Comparison of ENCODE assay signal across 13 cellular contexts in genomic region chr19:40366697-40367561, GRCh38. TPM values are rescaled to one million over a fixed set of nuclear protein-coding genes. Genes with fewer than 3 reads are reported as not detected.
DNase-seq lines count a peak whose midpoint lies in the region; ATAC-seq, FAIRE-seq and TF ChIP-seq lines count a peak whose summit lies in the region.
"Had no signal": no experiment of that assay in that cellular context is flagged by ENCODE, and none has a peak within 500 bp of the region (broad histone marks: within the 10 kb centered on the region; RNA-seq: fewer than 3 reads in every experiment).

No MANE protein-coding gene starts in this region.

- POLR2A ChIA-PET in A549 (lab: Yijun Ruan, JAX): interaction anchor here (0.6 to 2.3 kb wide), 2 partner anchors 59 to 276 kb away, joined by 3 to 7 read pairs; partner anchors contain the start of genes SERTAD1 and ZNF780A

- TF ChIP-seq POLR2A in A549 (IDR thresholded peaks at IDR 0.05; ENCODE audit: low read length) (no peak), ovary (IDR thresholded peaks at IDR 0.05) (no peak)

- ATAC-seq in A549: peak; percentile 17 to 52; a peak in 4 of 6 replicates
- no peak for ATAC-seq in HG02840 (IDR thresholded peaks at IDR 0.05; ENCODE audit: low FRiP score, unreplicated experiment)
- ATAC-seq in activated CD4-positive, CD25-positive, alpha-beta regulatory T cell treated with anti-CD3 and anti-CD28 coated beads, Interleukin-2, amount 50 U/mL, for 24 hours: no peak
- ATAC-seq: GM12878 had no signal

- H3K27me3 ChIP-seq in mesendoderm (ENCODE audit: insufficient read depth, low read length, poor library complexity): no peaks in the 10 kb centered on the region
- H3K27me3 ChIP-seq in ovary: no peaks in the 10 kb centered on the region
- H3K27me3 ChIP-seq: BLaER1 had no signal

- TF ChIP-seq CTCF in A549 (IDR thresholded peaks at IDR 0.05) (no peak), ovary (IDR thresholded peaks at IDR 0.05) (no peak)

- H3K4ac ChIP-seq in mesendoderm (ENCODE audit: low read depth, low read length): no peak overlapping the region

- H4K8ac ChIP-seq in mesendoderm (ENCODE audit: low read depth, low read length): no peak overlapping the region

- H3K9me3 ChIP-seq in A549: no peaks in the 10 kb centered on the region
- no peaks in the 10 kb centered on the region for H3K9me3 ChIP-seq in ovary
- H3K9me3 ChIP-seq: BLaER1 had no signal

- H3K79me1 ChIP-seq in mesendoderm (ENCODE audit: low read length): peaks cover 2% of the 10 kb centered on the region

- H3K36me3 ChIP-seq in mesendoderm (ENCODE audit: control insufficient read depth, insufficient read depth, low read length) (peaks cover 3% of the 10 kb centered on the region), ovary (no peaks in the 10 kb centered on the region)

- H3K4me1 ChIP-seq in A549 (peaks cover 16% of the 10 kb centered on the region), mesendoderm (ENCODE audit: control insufficient read depth, low read depth, low read length) (peaks cover 3% of the 10 kb centered on the region), ovary (ENCODE audit: insufficient read depth) (peaks cover 7% of the 10 kb centered on the region)

- H3K79me2 ChIP-seq in mesendoderm (ENCODE audit: control insufficient read depth, insufficient read depth, low read length): no peaks in the 10 kb centered on the region

- no peak overlapping the region for H4K5ac ChIP-seq in mesendoderm (ENCODE audit: low read length)

- TF ChIP-seq RAD21 in A549 (conservative IDR thresholded peaks at IDR 0.05 in 1 of 2, IDR thresholded peaks at IDR 0.05 in 1 of 2): no peak

- H3K4me3 ChIP-seq in A549 (no peak overlapping the region), mesendoderm (ENCODE audit: low read length) (no peak overlapping the region), ovary (no peak overlapping the region)
- H3K4me3 ChIP-seq: BLaER1, GM12878 had no signal

- CTCF ChIA-PET in A549 (lab: Yijun Ruan, JAX): interaction anchor here (0.7 to 5.5 kb wide), 9 partner anchors 10 to 227 kb away, joined by 3 to 36 read pairs (median 7); no protein-coding TSS in a partner anchor

- 82% methylated on average over 27 of the region's 27 CpGs for WGBS in A549 (ENCODE audit: missing lambda C conversion rate)
- WGBS in mesendoderm (ENCODE audit: extremely low coverage, insufficient coverage, low lambda C conversion rate): no CpG with 5 or more reads among the region's 27 CpGs
- WGBS in ovary, 3 donors: 72 to 75% (median 75%) methylated on average over 26 to 27 of the region's 27 CpGs

- H2BK120ac ChIP-seq in mesendoderm (ENCODE audit: low read depth, low read length): no peak overlapping the region

- peak in 1 of 2 experiments; percentile 71 for DNase-seq in A549 (ENCODE audit: low read depth in 1 of 2, low spot score in 1 of 2)
- DNase-seq in NCI-H1417 (lab: John Stamatoyannopoulos, UW): peak in 2 of 3 experiments; percentile 76 to 87
- peak; percentile 90 for DNase-seq in mesendoderm
- no peak for DNase-seq in ovary
- no peak for DNase-seq in DMS 273 treated with DMSO at 0.1 percent for 48 hours (lab: John Stamatoyannopoulos, UW)
- DNase-seq: effector CD4-positive, alpha-beta T cell; kidney glomerular epithelial cell; NCI-H2081 treated with DMSO at 0.1 percent for 48 hours had no signal

- H3K23ac ChIP-seq in mesendoderm (ENCODE audit: low read length): no peak overlapping the region

- H3K9ac ChIP-seq in mesendoderm (ENCODE audit: low read length): peak overlapping the region; percentile 85
- H3K9ac ChIP-seq: BLaER1 had no signal

- H2BK15ac ChIP-seq in mesendoderm (replicated peaks; ENCODE audit: low read depth): no peak overlapping the region

- no peak overlapping the region for H3K18ac ChIP-seq in mesendoderm (ENCODE audit: low read length)

- FAIRE-seq in A549 (lab: Jason Lieb, UNC): no peak
- FAIRE-seq: GM12878 had no signal

- TF ChIP-seq EP300 in A549 (IDR thresholded peaks at IDR 0.05) (no peak), ovary (IDR thresholded peaks at IDR 0.05) (no peak)

- peak overlapping the region in 1 of 2 experiments; percentile 78; a peak in 4 of 6 replicates for H3K27ac ChIP-seq in A549
- peak overlapping the region; percentile 60 for H3K27ac ChIP-seq in cingulate gyrus (ENCODE audit: low read depth, low read length)
- H3K27ac ChIP-seq in mesendoderm (ENCODE audit: low read depth, low read length): peak overlapping the region; percentile 34
- no peak overlapping the region for H3K27ac ChIP-seq in ovary
- H3K27ac ChIP-seq: BLaER1 had no signal

- no peak overlapping the region for H2AK5ac ChIP-seq in mesendoderm (ENCODE audit: low read length)

- intact Hi-C loops in ovary (cut with DNase I): no loop called here

- H3K4me2 ChIP-seq in A549 (peak overlapping the region; percentile 56; the same call in 2 of the 3 replicates), mesendoderm (ENCODE audit: low read length) (peak overlapping the region; percentile 93)
- H3K4me2 ChIP-seq: BLaER1 had no signal

- no peak overlapping the region for H2BK5ac ChIP-seq in mesendoderm (ENCODE audit: low read length)

- H3K56ac ChIP-seq in mesendoderm (ENCODE audit: low read length): peak overlapping the region; percentile 92

TF ChIP-seq in A549, 52 proteins besides CTCF, POLR2A, EP300 and RAD21 (continues in another document):
- TF ChIP-seq TFCP2L1 (CRISPR knock-in tag; IDR thresholded peaks at IDR 0.05) (no peak), ESRRA (IDR thresholded peaks at IDR 0.05; ENCODE audit: borderline replicate concordance, low read length) (no peak), RFX5 (IDR thresholded peaks at IDR 0.05) (peak; percentile 90), EHF (CRISPR knock-in tag; IDR thresholded peaks at IDR 0.05) (no peak), ZSCAN20 (CRISPR knock-in tag; IDR thresholded peaks at IDR 0.05) (no peak), HES2 (IDR thresholded peaks at IDR 0.05) (no peak), ZFP36 (IDR thresholded peaks at IDR 0.05; ENCODE audit: borderline replicate concordance, partially characterized antibody) (no peak), MYC (IDR thresholded peaks at IDR 0.05; ENCODE audit: borderline replicate concordance, low read length) (no peak), MAFK (IDR thresholded peaks at IDR 0.05; ENCODE audit: partially characterized antibody) (peak; percentile 96), GATA3 (IDR thresholded peaks at IDR 0.05; ENCODE audit: borderline replicate concordance) (no peak), MAZ (IDR thresholded peaks at IDR 0.05; ENCODE audit: borderline replicate concordance, low read depth, low read length) (no peak)

RNA-seq across cellular contexts. Expression of gene PLD3, which starts 18.4 kb away (rescaled TPM):
- polyA plus RNA-seq in A549 (2011; rRNA removed) (290 and 350 TPM in 2 replicates), A549 (2017; fragmentation: RNase III; extraction: RNeasy Plus Mini Kit Qiagen cat#74134 plus additional on column Dnase treatment) (215 to 283 TPM (median 265 TPM) in 3 replicates), ovary (100 to 1,000 TPM; 120 to 200 TPM)
- polyA plus RNA-seq in A549 (2012; cell fraction: cytosol; rRNA removed): 322 and 419 TPM in 2 replicates
- 632 and 811 TPM in 2 replicates for polyA plus RNA-seq in A549 (2012; cell fraction: nucleus; rRNA removed)
- 244 and 264 TPM in 2 replicates for polyA minus RNA-seq in A549 (2011; rRNA and poly(A)+ RNA removed)
- polyA plus RNA-seq in mesendoderm (2013, experiment 1 of 2): 130 TPM
- polyA plus RNA-seq in mesendoderm (2013, experiment 2 of 2): 129 TPM
- total RNA-seq in ovary: 100 to 1,000 TPM; 173 to 301 (median 220) TPM

RNA-seq across cellular contexts. Expression of gene C19orf47, which starts 18.7 kb away (rescaled TPM):
- 32.8 and 39.8 TPM in 2 replicates for polyA plus RNA-seq in A549 (2011; rRNA removed)
- 46.5 and 51.8 TPM in 2 replicates for polyA plus RNA-seq in A549 (2012; cell fraction: cytosol; rRNA removed)
- 39.7 and 43.7 TPM in 2 replicates for polyA plus RNA-seq in A549 (2012; cell fraction: nucleus; rRNA removed)
- polyA plus RNA-seq in A549 (2017; fragmentation: RNase III; extraction: RNeasy Plus Mini Kit Qiagen cat#74134 plus additional on column Dnase treatment): 22.1 to 25.7 TPM (median 25.2 TPM) in 3 replicates
- polyA minus RNA-seq in A549 (2011; rRNA and poly(A)+ RNA removed): 57.7 and 65.9 TPM in 2 replicates
- polyA plus RNA-seq in mesendoderm (2013, experiment 1 of 2): 17.5 TPM
- 17.5 TPM for polyA plus RNA-seq in mesendoderm (2013, experiment 2 of 2)
- 10 to 100 TPM in 5 of 7 donors, 1 to 10 TPM in 2; 7.7 to 15.8 (median 12.7) TPM for total RNA-seq in ovary
- 10 to 100 TPM in 1 of 2 donors, 1 to 10 TPM in 1; 3.5 to 12.2 TPM for polyA plus RNA-seq in ovary

RNA-seq across cellular contexts. Expression of gene HIPK4, which starts 23.1 kb away (rescaled TPM):
- 0.18 and 0.19 TPM in 2 replicates for polyA plus RNA-seq in A549 (2011; rRNA removed)
- 0.34 and 0.51 TPM in 2 replicates for polyA plus RNA-seq in A549 (2012; cell fraction: cytosol; rRNA removed)
- 1.1 TPM in 2 replicates for polyA plus RNA-seq in A549 (2012; cell fraction: nucleus; rRNA removed)
- polyA plus RNA-seq in A549 (2017; fragmentation: RNase III; extraction: RNeasy Plus Mini Kit Qiagen cat#74134 plus additional on column Dnase treatment): 0.20 to 0.25 TPM (median 0.24 TPM) in 3 replicates
- 0.19 and 0.37 TPM in 2 replicates for polyA minus RNA-seq in A549 (2011; rRNA and poly(A)+ RNA removed)
- 0.11 TPM for polyA plus RNA-seq in mesendoderm (2013, experiment 1 of 2)
- polyA plus RNA-seq in mesendoderm (2013, experiment 2 of 2): 0.14 TPM
- under 1 TPM in 4 of 7 donors, not detected in 3; 0.11 to 0.35 (median 0.13) TPM for total RNA-seq in ovary
- polyA plus RNA-seq in ovary: under 1 TPM in 1 of 2 donors, not detected in 1; 0.28 TPM

RNA-seq across cellular contexts. Expression of gene PRX, which starts 46.2 kb away (rescaled TPM):
- polyA plus RNA-seq in A549 (2011; rRNA removed): 1.5 and 1.6 TPM in 2 replicates
- 0.91 and 1.1 TPM in 2 replicates for polyA plus RNA-seq in A549 (2012; cell fraction: cytosol; rRNA removed)
- polyA plus RNA-seq in A549 (2012; cell fraction: nucleus; rRNA removed): 1.7 and 1.8 TPM in 2 replicates
- polyA plus RNA-seq in A549 (2017; fragmentation: RNase III; extraction: RNeasy Plus Mini Kit Qiagen cat#74134 plus additional on column Dnase treatment): 1.3 to 1.8 TPM (median 1.8 TPM) in 3 replicates
- polyA minus RNA-seq in A549 (2011; rRNA and poly(A)+ RNA removed): 0.87 and 1.1 TPM in 2 replicates
- polyA plus RNA-seq in mesendoderm (2013, experiment 1 of 2): 1.1 TPM
- polyA plus RNA-seq in mesendoderm (2013, experiment 2 of 2): 1.5 TPM
- total RNA-seq in ovary: 1 to 10 TPM; 2.8 to 8.8 (median 6.9) TPM
- polyA plus RNA-seq in ovary: 1 to 10 TPM; 1.7 to 8.4 TPM

RNA-seq across cellular contexts. Expression of gene SERTAD1, which starts 58.9 kb away (rescaled TPM):
- polyA plus RNA-seq in A549 (2011; rRNA removed) (10.0 and 10.7 TPM in 2 replicates), A549 (2017; fragmentation: RNase III; extraction: RNeasy Plus Mini Kit Qiagen cat#74134 plus additional on column Dnase treatment) (12.5 to 14.9 TPM (median 13.6 TPM) in 3 replicates), ovary (1 to 10 TPM; 2.3 to 7.3 TPM)
- 30.9 and 31.2 TPM in 2 replicates for polyA plus RNA-seq in A549 (2012; cell fraction: cytosol; rRNA removed)
- polyA plus RNA-seq in A549 (2012; cell fraction: nucleus; rRNA removed): 21.4 and 24.8 TPM in 2 replicates
- 4.6 and 4.7 TPM in 2 replicates for polyA minus RNA-seq in A549 (2011; rRNA and poly(A)+ RNA removed)
- 2.3 TPM for polyA plus RNA-seq in mesendoderm (2013, experiment 1 of 2)
- 2.5 TPM for polyA plus RNA-seq in mesendoderm (2013, experiment 2 of 2)
- 10 to 100 TPM in 5 of 7 donors, 1 to 10 TPM in 2; 6.9 to 15.2 (median 11.5) TPM for total RNA-seq in ovary

Comparison
In these comparisons a context has a peak if more than half of its experiments do, and no peak if none do; other contexts are left out.
1. ATAC-seq: peak in A549 (2 of 2); none in HG02840 (single experiment) and activated CD4-positive, CD25-positive, alpha-beta regulatory T cell treated with anti-CD3 and anti-CD28 coated beads, Interleukin-2, amount 50 U/mL, for 24 hours (0 of 2).
2. DNase-seq: peak in NCI-H1417 (2 of 3) and mesendoderm (single experiment); none in ovary (0 of 5) and DMS 273 treated with DMSO at 0.1 percent for 48 hours (single experiment).
3. H3K27ac ChIP-seq: peak in cingulate gyrus (single experiment) and mesendoderm (single experiment); none in ovary (0 of 2).